In genomic region chr6:148069256-148069655, GRCh38 we compare ENCODE assay signal across 22 cellular contexts.
"Had no signal": no experiment of that assay in that cellular context is flagged by ENCODE, and none has a peak within 500 bp of the region (broad histone marks: within the 10 kb centered on the region; RNA-seq: fewer than 3 reads in every experiment).

No MANE protein-coding gene starts in this region.

- H3K4me1 Mint-ChIP-seq: activated naive CD8-positive, alpha-beta T cell treated with anti-CD3 and anti-CD28 coated beads, Interleukin-2, amount 10 ng/mL, durations not matched to agents 7 days and 5 days; central memory CD8-positive, alpha-beta T cell; naive thymus-derived CD4-positive, alpha-beta T cell; stimulated activated memory B cell treated with anti-CD40 and anti-IgM and Interleukin-4, amounts not matched to agents 10 μg/mL and 1 μg/mL and 100 μg/mL, for 72 hours had no signal

- H3K27ac Mint-ChIP-seq: activated CD8-positive, alpha-beta T cell treated with anti-CD3 and anti-CD28 coated beads for 36 hours; activated naive CD8-positive, alpha-beta T cell treated with anti-CD3 and anti-CD28 coated beads, Interleukin-2, amount 10 ng/mL, durations not matched to agents 7 days and 5 days; activated T-helper 2 cell treated with anti-CD3 and anti-CD28 coated beads, Interferon-gamma antibody, Interleukin-2, Interleukin-4, amounts not matched to agents 10 μg/mL and 5 μg/mL and 100 μg/mL, durations not matched to agents 14 hours and 24 hours and 36 hours; naive thymus-derived CD4-positive, alpha-beta T cell; stimulated activated memory B cell treated with anti-CD40 and anti-IgM and Interleukin-4, amounts not matched to agents 10 μg/mL and 1 μg/mL and 100 μg/mL, for 72 hours had no signal

- H3K4me3 Mint-ChIP-seq: activated CD8-positive, alpha-beta T cell treated with anti-CD3 and anti-CD28 coated beads for 36 hours; activated naive CD8-positive, alpha-beta T cell treated with anti-CD3 and anti-CD28 coated beads, Interleukin-2, amount 10 ng/mL, durations not matched to agents 7 days and 5 days; central memory CD8-positive, alpha-beta T cell; naive thymus-derived CD4-positive, alpha-beta T cell; stimulated activated memory B cell treated with anti-CD40 and anti-IgM and Interleukin-4, amounts not matched to agents 10 μg/mL and 1 μg/mL and 100 μg/mL, for 72 hours had no signal

- H3K4me1 ChIP-seq: left lung, right lobe of liver, testis, upper lobe of left lung had no signal

- H3K4me3 ChIP-seq: coronary artery, left lung, ovary, right lobe of liver, smooth muscle cell, testis, upper lobe of left lung had no signal

- H3K27ac ChIP-seq: brain microvascular endothelial cell, coronary artery, left lung, ovary, right lobe of liver, testis, upper lobe of left lung had no signal

- H3K36me3 Mint-ChIP-seq: activated naive CD8-positive, alpha-beta T cell treated with anti-CD3 and anti-CD28 coated beads, Interleukin-2, amount 10 ng/mL, durations not matched to agents 7 days and 5 days; stimulated activated memory B cell treated with anti-CD40 and anti-IgM and Interleukin-4, amounts not matched to agents 10 μg/mL and 1 μg/mL and 100 μg/mL, for 72 hours had no signal

- H3K27me3 Mint-ChIP-seq: activated CD8-positive, alpha-beta T cell treated with anti-CD3 and anti-CD28 coated beads for 36 hours; activated naive CD8-positive, alpha-beta T cell treated with anti-CD3 and anti-CD28 coated beads, Interleukin-2, amount 10 ng/mL, durations not matched to agents 7 days and 5 days; central memory CD8-positive, alpha-beta T cell; stimulated activated memory B cell treated with anti-CD40 and anti-IgM and Interleukin-4, amounts not matched to agents 10 μg/mL and 1 μg/mL and 100 μg/mL, for 72 hours had no signal

- H3K9me3 ChIP-seq: ovary, right lobe of liver, testis, upper lobe of left lung had no signal

- H3K4me2 ChIP-seq: smooth muscle cell had no signal

- DNase-seq: activated CD4-positive, alpha-beta T cell treated with anti-CD3 and anti-CD28 coated beads for 48 hours; activated CD4-positive, CD25-positive, alpha-beta regulatory T cell; activated CD8-positive, alpha-beta T cell treated with anti-CD3 and anti-CD28 coated beads for 36 hours; activated naive CD4-positive, alpha-beta T cell treated with Interleukin-2 at 50 U/mL for 16 hours; activated naive CD8-positive, alpha-beta T cell treated with anti-CD3 and anti-CD28 coated beads, Interleukin-2, amount 10 ng/mL, durations not matched to agents 7 days and 5 days; activated T-cell treated with anti-CD3 and anti-CD28 coated beads, Interleukin-2, amount 50 U/mL, for 1 hour; amygdala; brain microvascular endothelial cell; head of caudate nucleus; left lung; naive thymus-derived CD4-positive, alpha-beta T cell; ovary; right lobe of liver; stimulated activated CD4-positive, alpha-beta T cell treated with anti-CD3 and anti-CD28 coated beads, Interleukin-4, amount 100 ng/mL, for 4 hours; T-helper 2 cell; testis; upper lobe of left lung had no signal

- H3K9me3 Mint-ChIP-seq: activated CD8-positive, alpha-beta T cell treated with anti-CD3 and anti-CD28 coated beads for 36 hours had no signal

- H3K27me3 ChIP-seq: brain microvascular endothelial cell, left lung, ovary, right lobe of liver, testis, upper lobe of left lung had no signal

- H3K36me3 ChIP-seq: brain microvascular endothelial cell, left lung, ovary, right lobe of liver, upper lobe of left lung had no signal
